ENCODE assay signal across 7 cellular contexts in the genomic region with DNA sequence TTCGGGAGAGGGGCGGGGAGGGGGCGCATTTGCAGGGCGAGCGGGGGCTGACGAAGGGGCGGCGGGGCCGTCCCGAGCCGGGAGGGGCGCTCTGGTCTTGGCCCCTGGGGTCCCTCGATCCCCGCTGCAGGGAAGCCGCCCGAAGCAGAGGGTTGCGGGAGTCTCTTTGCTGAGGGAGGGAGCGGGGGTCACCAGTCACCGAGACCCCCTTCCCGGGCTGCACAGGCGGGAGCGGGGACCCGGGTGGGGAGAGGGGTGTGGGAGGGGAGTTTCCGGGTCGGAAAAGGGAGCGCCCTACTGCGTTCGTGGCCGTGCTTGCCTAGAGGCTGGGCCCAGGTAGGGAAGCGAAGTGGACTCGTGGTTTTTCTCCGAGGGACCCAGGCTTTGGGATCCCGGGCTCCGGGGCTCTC. TPM values are rescaled to one million over a fixed set of nuclear protein-coding genes. Genes with fewer than 3 reads are reported as not detected.
DNase-seq lines count a peak whose midpoint lies in the region; ATAC-seq and TF ChIP-seq lines count a peak whose summit lies in the region.
"Had no signal": no experiment of that assay in that cellular context is flagged by ENCODE, and none has a peak within 500 bp of the region (broad histone marks: within the 10 kb centered on the region; RNA-seq: fewer than 3 reads in every experiment).

No MANE protein-coding gene starts in this region.

- peak in 2 of 56 donors; percentile 1 to 12 for TF ChIP-seq CTCF in dorsolateral prefrontal cortex (IDR thresholded peaks at IDR 0.05 in 54 of 56, conservative IDR thresholded peaks at IDR 0.05 in 2 of 56; ENCODE audit: low read depth in 1 of 56, partially characterized antibody in 56 of 56)

- no peak overlapping the region for H3K9ac ChIP-seq in rectal smooth muscle tissue (ENCODE audit: low read length)

- H3K4me3 ChIP-seq in dorsolateral prefrontal cortex (peak overlapping the region; percentile 66 to 94 (median 83)), rectal smooth muscle tissue (ENCODE audit: low read length) (peak overlapping the region; percentile 68)

- H3K27me3 ChIP-seq in dorsolateral prefrontal cortex: no peaks in the 10 kb centered on the region
- no peaks in the 10 kb centered on the region for H3K27me3 ChIP-seq in rectal smooth muscle tissue (ENCODE audit: control insufficient read depth, insufficient read depth, low read length)

- H3K27ac ChIP-seq in dorsolateral prefrontal cortex (peak overlapping the region in 48 of 59 donors; percentile 1 to 90 (median 64)), rectal smooth muscle tissue (ENCODE audit: low read depth, low read length) (no peak overlapping the region)

- intact Hi-C loops in dorsolateral prefrontal cortex (cut with DNase I): loop anchor here in 1 of 2 donors (1.0 to 5.0 kb wide), 3 partner anchors 11 to 262 kb away; a partner anchor contains a TSS

- no peaks in the 10 kb centered on the region for H3K4me1 ChIP-seq in rectal smooth muscle tissue (ENCODE audit: control insufficient read depth, insufficient read depth, low read length)

- ATAC-seq in HG03159 (IDR thresholded peaks at IDR 0.05; ENCODE audit: unreplicated experiment): peak; percentile 21
- ATAC-seq in HG03025 (IDR thresholded peaks at IDR 0.05; ENCODE audit: low FRiP score, unreplicated experiment): no peak

- DNase-seq in COR-L47 (lab: John Stamatoyannopoulos, UW) (peak; percentile 19), dorsolateral prefrontal cortex (no peak)
- DNase-seq in stimulated activated CD4-positive, alpha-beta T cell treated with anti-CD3 and anti-CD28 coated beads, Interleukin-15, amount 100 ng/mL, for 24 hours: no peak

- peaks cover 6% of the 10 kb centered on the region for H3K36me3 ChIP-seq in rectal smooth muscle tissue (ENCODE audit: control insufficient read depth, insufficient read depth, low read length)

RNA-seq across cellular contexts. Expression of a gene that starts 0.4 kb away (rescaled TPM):
- 100 to 1,000 TPM in 60 of 120 experiments, 10 to 100 TPM in 60; 39.7 to 176 (median 100.0) TPM for total RNA-seq in dorsolateral prefrontal cortex

RNA-seq across cellular contexts. Expression of a gene that starts 10.7 kb away (rescaled TPM):
- total RNA-seq in dorsolateral prefrontal cortex: 100 to 1,000 TPM in 22 of 120 experiments, 10 to 100 TPM in 93, 1 to 10 TPM in 5; 5.8 to 171 (median 31.4) TPM

RNA-seq across cellular contexts. Expression of a gene that starts 25.4 kb away (rescaled TPM):
- total RNA-seq in dorsolateral prefrontal cortex: 1 to 10 TPM in 61 of 120 experiments, under 1 TPM in 53, not detected in 6; 0.23 to 5.3 (median 1.1) TPM
- total RNA-seq: NCI-H460 had no signal

RNA-seq across cellular contexts. Expression of a gene that starts 27.8 kb away (rescaled TPM):
- total RNA-seq in dorsolateral prefrontal cortex: 10 to 100 TPM in 4 of 120 experiments, 1 to 10 TPM in 94, under 1 TPM in 22; 0.31 to 13.4 (median 2.0) TPM

RNA-seq across cellular contexts. Expression of a gene that starts 46.1 kb away (rescaled TPM):
- under 1 TPM in 3 of 120 experiments, not detected in 117; 0.25 to 0.69 (median 0.51) TPM for total RNA-seq in dorsolateral prefrontal cortex
- total RNA-seq: NCI-H460 had no signal
